Comparison of ENCODE assay signal across 15 cellular contexts in the genomic region with DNA sequence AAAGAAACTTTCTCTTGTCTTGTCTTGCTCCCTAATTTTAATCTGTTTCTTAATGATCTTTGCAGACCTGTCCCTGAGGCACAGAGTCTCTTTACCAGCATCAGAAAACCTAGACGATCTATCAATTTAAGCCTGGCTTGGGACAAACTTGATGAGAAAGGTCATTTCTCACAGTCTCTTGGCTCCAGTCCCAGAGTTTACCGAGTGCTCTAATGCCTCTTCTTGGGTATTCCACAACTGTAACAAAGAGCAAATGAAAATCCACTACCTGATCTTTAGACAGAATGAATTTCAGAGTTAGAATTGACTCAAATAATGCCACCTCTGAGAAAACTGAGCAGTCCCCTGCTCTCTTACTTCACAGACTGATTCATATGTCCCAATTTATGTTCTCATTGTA.
A peak's percentile ranks its signal among the peaks of the same experiment; 100 is the strongest.
DNase-seq lines count a peak whose midpoint lies in the region; ATAC-seq, FAIRE-seq and TF ChIP-seq lines count a peak whose summit lies in the region.
"Had no signal": no experiment of that assay in that cellular context is flagged by ENCODE, and none has a peak within 500 bp of the region (broad histone marks: within the 10 kb centered on the region; RNA-seq: fewer than 3 reads in every experiment).

No MANE protein-coding gene starts in this region.

- H2AFZ ChIP-seq in endothelial cell of umbilical vein (ENCODE audit: low read depth, low read length): no peak overlapping the region

- peak; percentile 12 for DNase-seq in NCI-H82 (lab: John Stamatoyannopoulos, UW)
- no peak for DNase-seq in NCI-H82 treated with DMSO at 0.1 percent for 48 hours (lab: John Stamatoyannopoulos, UW; ENCODE audit: unreplicated experiment)
- peak; percentile 12 for DNase-seq in NCI-H69 (lab: John Stamatoyannopoulos, UW)
- peak; percentile 11 for DNase-seq in endothelial cell of umbilical vein (ENCODE audit: low read depth, low spot score)
- DNase-seq in progenitor cell of endocrine pancreas (ENCODE audit: low spot score, unreplicated experiment): no peak
- DNase-seq in NOMO-1 treated with DMSO at 0.1 percent for 48 hours (lab: John Stamatoyannopoulos, UW; ENCODE audit: unreplicated experiment): no peak
- DNase-seq: C1 segment of cervical spinal cord, NCI-H1436, NCI-H2081 treated with DMSO at 0.1 percent for 48 hours, SHP77 treated with DMSO at 0.1 percent for 48 hours had no signal

- FAIRE-seq in endothelial cell of umbilical vein (lab: Jason Lieb, UNC): no peak
- FAIRE-seq: A204.1, H1 had no signal

- dilution Hi-C loops in endothelial cell of umbilical vein (cut with MboI; ENCODE audit: extremely low pct_ligation_motif_present, low sequenced_read_pairs): no loop called here

- no peak overlapping the region for H3K9ac ChIP-seq in endothelial cell of umbilical vein (replicated peaks; ENCODE audit: extremely low read depth, insufficient read depth, low read length)

- no peaks in the 10 kb centered on the region for H3K4me1 ChIP-seq in endothelial cell of umbilical vein (ENCODE audit: control insufficient read depth, extremely low read depth, insufficient read depth, low read length)

- BruUV-seq in endothelial cell of umbilical vein (replicated peaks; lab: Mats Ljungman, UMichigan): no TSS peak

- no peak overlapping the region for H3K4me2 ChIP-seq in endothelial cell of umbilical vein (ENCODE audit: insufficient read depth, low read length)

- no peaks in the 10 kb centered on the region for H3K27me3 ChIP-seq in endothelial cell of umbilical vein (ENCODE audit: control insufficient read depth in 2 of 2, insufficient read depth in 2 of 2, low read length in 2 of 2)

- peak overlapping the region; percentile 6 for H3K27ac Mint-ChIP-seq in progenitor cell of endocrine pancreas
- H3K27ac Mint-ChIP-seq: IgD-negative memory B cell had no signal

- POLR2A ChIA-PET in endothelial cell of umbilical vein (lab: Charles Lee): no interaction called here

- no peak overlapping the region for H3K4me3 ChIP-seq in endothelial cell of umbilical vein (replicated peaks in 1 of 3; ENCODE audit: insufficient read depth in 1 of 3, low read depth in 1 of 3, low read length in 3 of 3)

- no peak for TF ChIP-seq CTCF in endothelial cell of umbilical vein (IDR thresholded peaks at IDR 0.05; ENCODE audit: extremely low read depth in 1 of 2, insufficient read depth in 1 of 2, low read depth in 1 of 2, low read length in 2 of 2)
- TF ChIP-seq CTCF in progenitor cell of endocrine pancreas (IDR thresholded peaks at IDR 0.05; ENCODE audit: unreplicated experiment): no peak

- CTCF ChIA-PET in endothelial cell of umbilical vein (lab: Charles Lee): no interaction called here

- H3K36me3 Mint-ChIP-seq in progenitor cell of endocrine pancreas (ENCODE audit: insufficient read depth): peaks cover 16% of the 10 kb centered on the region

- H3K9me3 ChIP-seq in endothelial cell of umbilical vein (replicated peaks; ENCODE audit: control insufficient read depth, insufficient read depth, low read length): no peaks in the 10 kb centered on the region

- H3K27me3 Mint-ChIP-seq in progenitor cell of endocrine pancreas: no peaks in the 10 kb centered on the region
- H3K27me3 Mint-ChIP-seq: IgD-negative memory B cell had no signal

- ATAC-seq in HG03460 (IDR thresholded peaks at IDR 0.05; ENCODE audit: unreplicated experiment) (no peak), HG02642 (IDR thresholded peaks at IDR 0.05; ENCODE audit: poor library complexity, unreplicated experiment) (no peak)

- no peaks in the 10 kb centered on the region for H3K79me2 ChIP-seq in endothelial cell of umbilical vein (ENCODE audit: control insufficient read depth, insufficient read depth, low read length)

- no peaks in the 10 kb centered on the region for H3K36me3 ChIP-seq in endothelial cell of umbilical vein (ENCODE audit: control insufficient read depth in 2 of 2, extremely low read depth in 1 of 2, insufficient read depth in 2 of 2, low read length in 2 of 2)

- H3K9me3 Mint-ChIP-seq in progenitor cell of endocrine pancreas (ENCODE audit: low read depth): no peaks in the 10 kb centered on the region
- H3K9me3 Mint-ChIP-seq: IgD-negative memory B cell had no signal

- H3K9me1 ChIP-seq in endothelial cell of umbilical vein (replicated peaks; ENCODE audit: control insufficient read depth, extremely low read depth, insufficient read depth, low read length): no peaks in the 10 kb centered on the region

- H3K27ac ChIP-seq in endothelial cell of umbilical vein (ENCODE audit: insufficient read depth, low read depth, low read length): no peak overlapping the region

- no peak for TF ChIP-seq POLR2A in endothelial cell of umbilical vein (IDR thresholded peaks at IDR 0.05; ENCODE audit: low read depth, low read length)

- no peaks in the 10 kb centered on the region for H4K20me1 ChIP-seq in endothelial cell of umbilical vein (replicated peaks; ENCODE audit: control insufficient read depth, extremely low read depth, insufficient read depth, low read length)

- intact Hi-C loops in endothelial cell of umbilical vein (cut with micrococcal nuclease): no loop called here

- peaks cover 4% of the 10 kb centered on the region for H3K4me1 Mint-ChIP-seq in progenitor cell of endocrine pancreas (ENCODE audit: low read depth)

- no peak overlapping the region for H3K4me3 Mint-ChIP-seq in progenitor cell of endocrine pancreas (ENCODE audit: low read depth)
- H3K4me3 Mint-ChIP-seq: IgD-negative memory B cell had no signal

TF ChIP-seq in endothelial cell of umbilical vein, 7 proteins besides CTCF, POLR2A, EP300 and RAD21:
- TF ChIP-seq, protein P1, sequence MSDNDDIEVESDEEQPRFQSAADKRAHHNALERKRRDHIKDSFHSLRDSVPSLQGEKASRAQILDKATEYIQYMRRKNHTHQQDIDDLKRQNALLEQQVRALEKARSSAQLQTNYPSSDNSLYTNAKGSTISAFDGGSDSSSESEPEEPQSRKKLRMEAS (IDR thresholded peaks at IDR 0.05; ENCODE audit: insufficient read depth, insufficient read length): no peak
- TF ChIP-seq POLR2AphosphoS5 (IDR thresholded peaks at IDR 0.05; ENCODE audit: insufficient read depth, low read depth, low read length): no peak
TF ChIP-seq in endothelial cell of umbilical vein: peak in this region for 0.

Comparison
In these comparisons a context has a peak if more than half of its experiments do, and no peak if none do; other contexts are left out.
1. DNase-seq: peak in NCI-H82 (single experiment), NCI-H69 (single experiment) and endothelial cell of umbilical vein (single experiment); none in NCI-H82 treated with DMSO at 0.1 percent for 48 hours (single experiment), progenitor cell of endocrine pancreas (single experiment) and NOMO-1 treated with DMSO at 0.1 percent for 48 hours (single experiment).